9 cellular contexts compared by ENCODE assay signal in genomic region chr6:10529231-10529801, GRCh38. TPM values are rescaled to one million over a fixed set of nuclear protein-coding genes. Genes with fewer than 3 reads are reported as not detected.
A peak's percentile ranks its signal among the peaks of the same experiment; 100 is the strongest.
DNase-seq lines count a peak whose midpoint lies in the region; ATAC-seq, FAIRE-seq and TF ChIP-seq lines count a peak whose summit lies in the region.
"Had no signal": no experiment of that assay in that cellular context is flagged by ENCODE, and none has a peak within 500 bp of the region (broad histone marks: within the 10 kb centered on the region; RNA-seq: fewer than 3 reads in every experiment).

No MANE protein-coding gene starts in this region.

- no peak overlapping the region for H3K4me2 ChIP-seq in H9 (ENCODE audit: insufficient read depth, insufficient read length, low read length)
- H3K4me2 ChIP-seq in GM12878 (ENCODE audit: control insufficient read depth, insufficient read depth): peak overlapping the region; percentile 94

- peak overlapping the region; percentile 82 for H3K4me3 ChIP-seq in GM12878
- peak overlapping the region; percentile 44 for H3K4me3 ChIP-seq in mucosa of stomach (ENCODE audit: low read length)

- H4K20me1 ChIP-seq in H9 (ENCODE audit: control insufficient read depth, insufficient read depth, insufficient read length) (no peaks in the 10 kb centered on the region), GM12878 (ENCODE audit: control insufficient read depth, insufficient read depth) (no peaks in the 10 kb centered on the region)

- H3K9me3 Mint-ChIP-seq in H9: no peaks in the 10 kb centered on the region

- H2BK20ac ChIP-seq in H9 (ENCODE audit: low read depth, low read length, poor library complexity, severe bottlenecking): no peak overlapping the region

- TF ChIP-seq CTCF in H9 (conservative IDR thresholded peaks at IDR 0.05): no peak
- no peak for TF ChIP-seq CTCF in GM12878 (IDR thresholded peaks at IDR 0.05 in 2 of 3, conservative IDR thresholded peaks at IDR 0.05 in 1 of 3; ENCODE audit: control insufficient read depth in 2 of 3, extremely low read depth in 1 of 3, insufficient read depth in 1 of 3, low read depth in 3 of 3, low read length in 3 of 3)

- H3K27ac ChIP-seq in H9 (ENCODE audit: insufficient read length, low read depth, low read length) (no peak overlapping the region), GM12878 (ENCODE audit: control insufficient read depth, insufficient read depth) (peak overlapping the region; percentile 73)

- H3K27ac Mint-ChIP-seq in H9: peak overlapping the region in 1 of 3 experiments; percentile 64; a peak in 1 of 7 replicates

- no peak overlapping the region for H3K56ac ChIP-seq in H9 (ENCODE audit: insufficient read length, low read depth, low read length)

- no peak overlapping the region for H2BK15ac ChIP-seq in H9 (ENCODE audit: low read depth, low read length)

- no peak overlapping the region for H2BK5ac ChIP-seq in H9 (ENCODE audit: insufficient read length, low read length)

- peak; percentile 73 for DNase-seq in A172 (ENCODE audit: low spot score)
- peak; percentile 18 for DNase-seq in H9
- DNase-seq in GM12878 (ENCODE audit: low read depth, low spot score): no peak
- DNase-seq in NCI-H1436 treated with DMSO at 0.1 percent for 48 hours (lab: John Stamatoyannopoulos, UW): no peak
- DNase-seq in NCI-H1048 (lab: John Stamatoyannopoulos, UW): no peak
- no peak for DNase-seq in GF-D8 (lab: John Stamatoyannopoulos, UW)
- DNase-seq: NCI-H510A treated with DMSO at 0.1 percent for 48 hours had no signal

- ATAC-seq in GM12878 (no peak), GM18519 (IDR thresholded peaks at IDR 0.05; ENCODE audit: low FRiP score, unreplicated experiment) (no peak)

- intact Hi-C loops in GM12878 (cut with micrococcal nuclease; ENCODE audit: unreplicated experiment): loop anchor here (2.0 kb wide), 1 partner anchor 165 kb away; the partner anchor contains the start of genes C6orf52 and PAK1IP1

- in situ Hi-C loops in GM12878 (cut with MboI): no loop called here

- CTCF ChIA-PET in GM12878 (lab: Yijun Ruan, JAX): interaction anchor here (0.7 to 2.2 kb wide), 6 partner anchors 19 to 537 kb away, joined by 3 to 8 read pairs (median 5); no protein-coding TSS in a partner anchor

- no peaks in the 10 kb centered on the region for H3K27me3 Mint-ChIP-seq in H9 (ENCODE audit: low read depth)

- H3K9me3 ChIP-seq in H9 (ENCODE audit: control insufficient read depth, low read depth, low read length) (no peaks in the 10 kb centered on the region), GM12878 (replicated peaks; ENCODE audit: control insufficient read depth, insufficient read depth, low read length) (no peaks in the 10 kb centered on the region), mucosa of stomach (ENCODE audit: control insufficient read depth, low read length) (no peaks in the 10 kb centered on the region)

- no peak overlapping the region for H3K23ac ChIP-seq in H9 (ENCODE audit: insufficient read length, low read depth, low read length)

- no peak for TF ChIP-seq RAD21 in GM12878 (IDR thresholded peaks at IDR 0.05; ENCODE audit: insufficient read depth, low read depth, low read length)

- no peak overlapping the region for H3K14ac ChIP-seq in H9 (ENCODE audit: insufficient read depth, low read length)

- no peak for TF ChIP-seq EP300 in GM12878 (IDR thresholded peaks at IDR 0.05; ENCODE audit: borderline replicate concordance in 1 of 2, control insufficient read depth in 1 of 2, low read depth in 2 of 2, low read length in 2 of 2)

- POLR2A ChIA-PET in GM12878 (lab: Charles Lee): interaction anchor here (0.9 to 1.8 kb wide), 2 partner anchors 9 to 166 kb away, joined by 3 to 7 read pairs; partner anchors contain the start of genes C6orf52 and PAK1IP1

- no peak overlapping the region for H3K4ac ChIP-seq in H9 (ENCODE audit: low read depth, low read length)

- no peaks in the 10 kb centered on the region for H3K79me1 ChIP-seq in H9 (ENCODE audit: insufficient read depth, low read depth, low read length, poor library complexity, severe bottlenecking)

- no TSS peak for BruUV-seq in GM12878 (replicated peaks; lab: Mats Ljungman, UMichigan)

- 0 out of 2 replicates have a peak, but pooled peaks have one; percentile 22 for TF ChIP-seq POLR2A in GM12878 (IDR thresholded peaks at IDR 0.05; ENCODE audit: low read depth, low read length)

- H3K4me3 Mint-ChIP-seq in H9: no peak overlapping the region

- H2BK12ac ChIP-seq in H9 (ENCODE audit: insufficient read length, low read depth, low read length): no peak overlapping the region

- H3K79me2 ChIP-seq in H9 (ENCODE audit: insufficient read depth, low read length) (no peaks in the 10 kb centered on the region), GM12878 (ENCODE audit: control insufficient read depth, insufficient read depth, low read length) (peaks cover 42% of the 10 kb centered on the region)

- no peaks in the 10 kb centered on the region for H3K36me3 ChIP-seq in GM12878 (ENCODE audit: control insufficient read depth in 2 of 2, insufficient read depth in 2 of 2, low read length in 1 of 2)
- H3K36me3 ChIP-seq in mucosa of stomach (ENCODE audit: control insufficient read depth, insufficient read depth, low read length): no peaks in the 10 kb centered on the region

- no peak overlapping the region for H2AK5ac ChIP-seq in H9 (ENCODE audit: insufficient read length, low read length)

- H3K9ac ChIP-seq in H9 (ENCODE audit: extremely low read depth, insufficient read length, low read length) (no peak overlapping the region), GM12878 (ENCODE audit: control insufficient read depth, insufficient read depth, low read length) (peak overlapping the region; percentile 77), mucosa of stomach (ENCODE audit: low read length) (peak overlapping the region; percentile 66)

- H2BK120ac ChIP-seq in H9 (ENCODE audit: low read depth, low read length, poor library complexity, severe bottlenecking): no peak overlapping the region

- no peaks in the 10 kb centered on the region for H3K23me2 ChIP-seq in H9 (ENCODE audit: insufficient read length, low read depth, low read length, poor library complexity, severe bottlenecking)

- H4K5ac ChIP-seq in H9 (ENCODE audit: insufficient read length, low read depth, low read length): no peak overlapping the region

- H3K4me1 Mint-ChIP-seq in H9: peaks cover 21 to 23% of the 10 kb centered on the region in 2 experiments

- H3K27me3 ChIP-seq in H9 (ENCODE audit: insufficient read depth, low read length) (no peaks in the 10 kb centered on the region), GM12878 (replicated peaks in 1 of 2; ENCODE audit: control insufficient read depth in 2 of 2, insufficient read depth in 2 of 2, low read length in 1 of 2) (no peaks in the 10 kb centered on the region), mucosa of stomach (ENCODE audit: control insufficient read depth, insufficient read depth, low read length) (no peaks in the 10 kb centered on the region)

- no peak overlapping the region for H2AFZ ChIP-seq in H9 (ENCODE audit: low read length)
- peak overlapping the region; percentile 81 for H2AFZ ChIP-seq in GM12878 (ENCODE audit: control insufficient read depth, low read depth, low read length)

- FAIRE-seq in GM12878 (lab: Jason Lieb, UNC): no peak

- no peaks in the 10 kb centered on the region for H3K36me3 Mint-ChIP-seq in H9 (ENCODE audit: insufficient read depth in 1 of 3, low read depth in 3 of 3)

- no peak overlapping the region for H3T11ph ChIP-seq in H9 (ENCODE audit: low read length)

- SMC1A ChIA-PET in GM12878 (lab: Charles Lee; ENCODE audit: uncharacterized antibody, unreplicated experiment): interaction anchor here (0.8 to 3.4 kb wide), 6 partner anchors 18 to 360 kb away, joined by 3 to 16 read pairs (median 4); no protein-coding TSS in a partner anchor

- WGBS in H9 (ENCODE audit: extremely low coverage, insufficient read length, low lambda C conversion rate): no CpG with 5 or more reads among the region's 16 CpGs
- WGBS in GM12878 (ENCODE audit: insufficient coverage, insufficient replicate concordance, low lambda C conversion rate, missing lambda C conversion rate): 10% methylated on average over 16 of the region's 16 CpGs

- RAD21 ChIA-PET in GM12878 (lab: Charles Lee; ENCODE audit: unreplicated experiment): interaction anchor here (1.0 to 1.1 kb wide), 5 partner anchors 9 to 193 kb away, joined by 3 to 5 read pairs (median 5); partner anchors contain the start of genes C6orf52, PAK1IP1 and TMEM14C

- peak overlapping the region; percentile 53 for H4K8ac ChIP-seq in H9 (replicated peaks; ENCODE audit: insufficient read length, low read depth, low read length)

- H4K91ac ChIP-seq in H9 (ENCODE audit: insufficient read length, low read depth, low read length): no peak overlapping the region

- H3K4me1 ChIP-seq in H9 (ENCODE audit: insufficient read depth, low read length): peaks cover 8% of the 10 kb centered on the region; the same call in 1 of the 2 replicates
- H3K4me1 ChIP-seq in GM12878 (ENCODE audit: control insufficient read depth, insufficient read depth, low read length): peaks cover 7% of the 10 kb centered on the region
- peaks cover 3% of the 10 kb centered on the region for H3K4me1 ChIP-seq in mucosa of stomach (ENCODE audit: control insufficient read depth, insufficient read depth, low read length)

- no peak overlapping the region for H3K18ac ChIP-seq in H9 (ENCODE audit: insufficient read length, low read depth, low read length)

TF ChIP-seq in GM12878, 131 proteins besides CTCF, POLR2A, EP300 and RAD21 (continues in another document):
- TF ChIP-seq KDM1A (IDR thresholded peaks at IDR 0.05; ENCODE audit: borderline replicate concordance) (no peak), POLR2AphosphoS5 (IDR thresholded peaks at IDR 0.05; ENCODE audit: low read length) (0 out of 2 replicates have a peak, but pooled peaks have one; percentile 27), IKZF1 (conservative IDR thresholded peaks at IDR 0.05) (peak; percentile 26; the same call in 1 of the 2 replicates)

RNA-seq across cellular contexts. Expression of gene GCNT2, which starts 8.2 kb away (rescaled TPM):
- 16.6 and 19.3 TPM in 2 replicates for total RNA-seq in A172 (2014; rRNA removed; shearing (Covaris generic))
- total RNA-seq in H9 (2021) (41.3 and 41.7 TPM in 2 replicates), GM12878 (2014; rRNA removed) (16.0 and 17.9 TPM in 2 replicates), GM12878 (2014; rRNA removed; fragmentation: Illumina TruSeq; extraction: Trizol) (21.6 and 23.2 TPM in 2 replicates), GM12878 (2021) (12.0 and 15.3 TPM in 2 replicates)
- 117 and 120 TPM in 2 replicates for total RNA-seq in GM12878 (2013; cell fraction: nucleolus; rRNA removed)
- polyA plus RNA-seq in GM12878 (2011; ENCODE audit: low read depth): 4.8 TPM
- polyA plus RNA-seq in GM12878 (2011; rRNA removed) (5.0 and 6.8 TPM in 2 replicates), GM12878 (2014; fragmentation: Illumina TruSeq; extraction: Trizol) (14.6 and 18.9 TPM in 2 replicates), GM12878 (2014; fragmentation: Nextera tagmentation; extraction: Ambion mirVana) (1 to 10 TPM; 5.8 to 7.2 TPM), GM12878 (2014; rRNA removed) (10.4 and 11.0 TPM in 2 replicates), GM12878 (2016; fragmentation: Nextera tagmentation; extraction: Ambion mirVana) (10 to 100 TPM; 11.0 to 12.7 TPM)
- polyA plus RNA-seq in GM12878 (2011; cell fraction: cytosol; rRNA removed): 2.6 and 2.8 TPM in 2 replicates
- 3.7 and 3.8 TPM in 2 replicates for polyA plus RNA-seq in GM12878 (2011; cell fraction: nucleus; rRNA removed)
- polyA plus RNA-seq in GM12878 (2012): 6.0 and 6.5 TPM in 2 replicates
- polyA minus RNA-seq in GM12878 (2011; rRNA and poly(A)+ RNA removed): 10.1 and 10.5 TPM in 2 replicates
- 0.62 and 1.3 TPM in 2 replicates for polyA minus RNA-seq in GM12878 (2011; cell fraction: cytosol; rRNA and poly(A)+ RNA removed)
- 5.6 and 10.5 TPM in 2 replicates for polyA minus RNA-seq in GM12878 (2011; cell fraction: nucleus; rRNA and poly(A)+ RNA removed)

Comparison
In these comparisons a context has a peak if more than half of its experiments do, and no peak if none do; other contexts are left out.
1. DNase-seq: peak in A172 (single experiment) and H9 (single experiment); none in GM12878 (single experiment), NCI-H1436 treated with DMSO at 0.1 percent for 48 hours (single experiment), NCI-H1048 (single experiment) and GF-D8 (single experiment).